13 cellular contexts compared by ENCODE assay signal in genomic region chr9:113299800-113300292, GRCh38.
A peak's percentile ranks its signal among the peaks of the same experiment; 100 is the strongest.
DNase-seq lines count a peak whose midpoint lies in the region; FAIRE-seq lines count a peak whose summit lies in the region.
"Had no signal": no experiment of that assay in that cellular context is flagged by ENCODE, and none has a peak within 500 bp of the region (broad histone marks: within the 10 kb centered on the region; RNA-seq: fewer than 3 reads in every experiment).

No MANE protein-coding gene starts in this region.

- H3K4me1 Mint-ChIP-seq in dendritic cell treated with granulocyte-macrophage colony-stimulating factor and Interleukin-4, amounts not matched to agents 40 ng/mL and 50 ng/mL, for 4 days (ENCODE audit: low read depth): peaks cover 18% of the 10 kb centered on the region

- peak; percentile 33 for DNase-seq in NCI-H748 (lab: John Stamatoyannopoulos, UW; ENCODE audit: unreplicated experiment)
- no peak for DNase-seq in NCI-H748 treated with DMSO at 0.1 percent for 48 hours (lab: John Stamatoyannopoulos, UW)
- peak; percentile 39 for DNase-seq in NCI-H2107 (lab: John Stamatoyannopoulos, UW)
- peak; percentile 52 for DNase-seq in pons (ENCODE audit: low spot score)
- DNase-seq in stimulated activated CD4-positive, alpha-beta T cell treated with anti-CD3 and anti-CD28 coated beads, Interleukin-4, amount 100 ng/mL, for 1 hour: no peak
- DNase-seq in RCC 7860 (ENCODE audit: low spot score): no peak
- no peak for DNase-seq in activated CD4-positive, alpha-beta T cell treated with anti-CD3 and anti-CD28 coated beads, Interleukin-2, amount 50 U/mL, for 4 hours
- DNase-seq: ACHN, KG1, kidney, psoas muscle had no signal

- intact Hi-C loops in dendritic cell treated with granulocyte-macrophage colony-stimulating factor and Interleukin-4, amounts not matched to agents 40 ng/mL and 50 ng/mL, for 4 days (cut with micrococcal nuclease): no loop called here

- no peaks in the 10 kb centered on the region for H3K9me3 Mint-ChIP-seq in dendritic cell treated with granulocyte-macrophage colony-stimulating factor and Interleukin-4, amounts not matched to agents 40 ng/mL and 50 ng/mL, for 4 days
- H3K9me3 Mint-ChIP-seq: type B pancreatic cell had no signal

- H3K4me3 Mint-ChIP-seq in dendritic cell treated with granulocyte-macrophage colony-stimulating factor and Interleukin-4, amounts not matched to agents 40 ng/mL and 50 ng/mL, for 4 days: no peak overlapping the region
- H3K4me3 Mint-ChIP-seq: type B pancreatic cell had no signal

- peak overlapping the region; percentile 22 for H3K27ac Mint-ChIP-seq in dendritic cell treated with granulocyte-macrophage colony-stimulating factor and Interleukin-4, amounts not matched to agents 40 ng/mL and 50 ng/mL, for 4 days
- H3K27ac Mint-ChIP-seq: type B pancreatic cell had no signal

- H3K36me3 Mint-ChIP-seq in dendritic cell treated with granulocyte-macrophage colony-stimulating factor and Interleukin-4, amounts not matched to agents 40 ng/mL and 50 ng/mL, for 4 days (ENCODE audit: low read depth): no peaks in the 10 kb centered on the region
- H3K36me3 Mint-ChIP-seq: type B pancreatic cell had no signal

- H3K27me3 Mint-ChIP-seq in dendritic cell treated with granulocyte-macrophage colony-stimulating factor and Interleukin-4, amounts not matched to agents 40 ng/mL and 50 ng/mL, for 4 days: peaks cover 1% of the 10 kb centered on the region

- no peak for FAIRE-seq in RCC 7860 (lab: Jason Lieb, UNC)
- FAIRE-seq: kidney had no signal

Comparison
In these comparisons a context has a peak if more than half of its experiments do, and no peak if none do; other contexts are left out.
1. DNase-seq: peak in NCI-H748 (single experiment), NCI-H2107 (single experiment) and pons (single experiment); none in NCI-H748 treated with DMSO at 0.1 percent for 48 hours (single experiment), stimulated activated CD4-positive, alpha-beta T cell treated with anti-CD3 and anti-CD28 coated beads, Interleukin-4, amount 100 ng/mL, for 1 hour (single experiment), RCC 7860 (single experiment) and activated CD4-positive, alpha-beta T cell treated with anti-CD3 and anti-CD28 coated beads, Interleukin-2, amount 50 U/mL, for 4 hours (0 of 2).